In the genomic region with DNA sequence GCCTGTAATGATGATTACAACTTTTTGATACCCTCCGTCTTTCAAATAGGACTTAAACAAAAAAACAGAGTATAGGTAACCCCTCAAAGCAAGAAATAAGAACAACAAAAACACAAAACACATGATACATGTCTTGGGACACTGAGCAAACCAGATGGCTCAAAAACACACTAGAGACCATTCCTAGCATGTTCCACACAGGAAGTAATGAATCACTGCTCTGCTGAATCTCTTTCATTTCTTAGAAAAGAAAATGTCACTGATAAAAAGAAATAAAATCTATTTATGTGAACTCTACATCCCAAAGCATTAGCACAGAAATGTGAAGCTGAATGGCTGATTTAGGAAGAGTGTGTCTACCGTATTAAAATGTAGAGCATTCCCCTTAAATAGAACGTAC, we compare ENCODE assay signal across 1 cellular context.
TF ChIP-seq lines count a peak whose summit lies in the region.

No MANE protein-coding gene starts in this region.

TF ChIP-seq in IMR-90, 13 proteins besides CTCF, POLR2A, EP300 and RAD21:
- TF ChIP-seq MAFK (IDR thresholded peaks at IDR 0.05; ENCODE audit: low read depth, low read length) (no peak), MAZ (IDR thresholded peaks at IDR 0.05; ENCODE audit: borderline replicate concordance, low read depth, low read length) (no peak), CEBPB (IDR thresholded peaks at IDR 0.05; ENCODE audit: low read depth, low read length) (no peak), MXI1 (IDR thresholded peaks at IDR 0.05; ENCODE audit: borderline replicate concordance, low read depth, low read length) (no peak), RCOR1 (IDR thresholded peaks at IDR 0.05; ENCODE audit: insufficient replicate concordance, low read length) (no peak), NFE2L2 (IDR thresholded peaks at IDR 0.05; ENCODE audit: low read depth, low read length) (no peak), FOS (IDR thresholded peaks at IDR 0.05; ENCODE audit: low read depth, low read length) (no peak), CHD1 (IDR thresholded peaks at IDR 0.05; ENCODE audit: low read depth, low read length) (no peak), SMC3 (IDR thresholded peaks at IDR 0.05; ENCODE audit: low read depth, low read length) (no peak), BHLHE40 (IDR thresholded peaks at IDR 0.05; ENCODE audit: low read depth, low read length) (no peak), RFX5 (IDR thresholded peaks at IDR 0.05; ENCODE audit: low read depth, low read length) (no peak)
- TF ChIP-seq, protein P1, sequence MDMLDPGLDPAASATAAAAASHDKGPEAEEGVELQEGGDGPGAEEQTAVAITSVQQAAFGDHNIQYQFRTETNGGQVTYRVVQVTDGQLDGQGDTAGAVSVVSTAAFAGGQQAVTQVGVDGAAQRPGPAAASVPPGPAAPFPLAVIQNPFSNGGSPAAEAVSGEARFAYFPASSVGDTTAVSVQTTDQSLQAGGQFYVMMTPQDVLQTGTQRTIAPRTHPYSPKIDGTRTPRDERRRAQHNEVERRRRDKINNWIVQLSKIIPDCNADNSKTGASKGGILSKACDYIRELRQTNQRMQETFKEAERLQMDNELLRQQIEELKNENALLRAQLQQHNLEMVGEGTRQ (IDR thresholded peaks at IDR 0.05; ENCODE audit: low read depth, low read length), result no peak
- TF ChIP-seq, protein P2, sequence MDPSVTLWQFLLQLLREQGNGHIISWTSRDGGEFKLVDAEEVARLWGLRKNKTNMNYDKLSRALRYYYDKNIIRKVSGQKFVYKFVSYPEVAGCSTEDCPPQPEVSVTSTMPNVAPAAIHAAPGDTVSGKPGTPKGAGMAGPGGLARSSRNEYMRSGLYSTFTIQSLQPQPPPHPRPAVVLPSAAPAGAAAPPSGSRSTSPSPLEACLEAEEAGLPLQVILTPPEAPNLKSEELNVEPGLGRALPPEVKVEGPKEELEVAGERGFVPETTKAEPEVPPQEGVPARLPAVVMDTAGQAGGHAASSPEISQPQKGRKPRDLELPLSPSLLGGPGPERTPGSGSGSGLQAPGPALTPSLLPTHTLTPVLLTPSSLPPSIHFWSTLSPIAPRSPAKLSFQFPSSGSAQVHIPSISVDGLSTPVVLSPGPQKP (IDR thresholded peaks at IDR 0.05; ENCODE audit: borderline replicate concordance, low read depth, low read length), result no peak
